8 cellular contexts compared by ENCODE assay signal in the genomic region with DNA sequence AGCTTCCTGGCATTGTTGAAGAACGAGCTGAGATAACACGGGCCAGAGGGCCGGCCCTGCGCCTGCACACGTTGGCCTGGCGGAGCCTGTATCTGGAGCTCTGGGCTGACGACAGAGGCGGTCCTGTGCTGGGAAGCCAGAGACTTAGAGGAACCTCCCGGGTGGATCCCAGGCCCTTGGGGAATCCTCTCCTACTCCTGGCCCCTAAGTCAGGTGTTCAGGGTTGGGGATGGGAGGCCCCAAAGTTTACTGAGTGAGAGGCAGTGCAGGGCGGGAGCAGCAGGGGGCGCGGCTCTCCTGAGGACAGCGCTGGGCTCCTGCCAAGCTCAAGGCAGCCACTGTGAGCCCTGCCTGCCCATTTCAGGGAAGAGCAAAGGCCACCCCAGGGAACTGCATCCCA. TPM values are rescaled to one million over a fixed set of nuclear protein-coding genes. Genes with fewer than 3 reads are reported as not detected.
DNase-seq lines count a peak whose midpoint lies in the region; ATAC-seq and TF ChIP-seq lines count a peak whose summit lies in the region.

No MANE protein-coding gene starts in this region.

- TF ChIP-seq CTCF in AG09319 (IDR thresholded peaks at IDR 0.05; ENCODE audit: low read depth, low read length): peak; percentile 63

- H3K4me3 Mint-ChIP-seq in activated naive CD8-positive, alpha-beta T cell treated with anti-CD3 and anti-CD28 coated beads, Interleukin-2, amount 10 ng/mL, durations not matched to agents 7 days and 5 days: no peak overlapping the region

- POLR2A ChIA-PET in activated naive CD8-positive, alpha-beta T cell treated with anti-CD3 and anti-CD28 coated beads, Interleukin-2, amount 10 ng/mL, durations not matched to agents 7 days and 5 days (lab: Charles Lee): no interaction called here

- H3K27ac Mint-ChIP-seq in activated naive CD8-positive, alpha-beta T cell treated with anti-CD3 and anti-CD28 coated beads, Interleukin-2, amount 10 ng/mL, durations not matched to agents 7 days and 5 days: no peak overlapping the region

- peaks cover 27% of the 10 kb centered on the region for H3K27me3 Mint-ChIP-seq in activated naive CD8-positive, alpha-beta T cell treated with anti-CD3 and anti-CD28 coated beads, Interleukin-2, amount 10 ng/mL, durations not matched to agents 7 days and 5 days

- no peaks in the 10 kb centered on the region for H3K4me1 Mint-ChIP-seq in activated naive CD8-positive, alpha-beta T cell treated with anti-CD3 and anti-CD28 coated beads, Interleukin-2, amount 10 ng/mL, durations not matched to agents 7 days and 5 days

- H3K9me3 Mint-ChIP-seq in activated naive CD8-positive, alpha-beta T cell treated with anti-CD3 and anti-CD28 coated beads, Interleukin-2, amount 10 ng/mL, durations not matched to agents 7 days and 5 days: no peaks in the 10 kb centered on the region

- H3K36me3 Mint-ChIP-seq in activated naive CD8-positive, alpha-beta T cell treated with anti-CD3 and anti-CD28 coated beads, Interleukin-2, amount 10 ng/mL, durations not matched to agents 7 days and 5 days: no peaks in the 10 kb centered on the region

- ATAC-seq in GM18502 (IDR thresholded peaks at IDR 0.05; ENCODE audit: poor library complexity, unreplicated experiment): peak; percentile 76
- ATAC-seq in activated naive CD8-positive, alpha-beta T cell treated with anti-CD3 and anti-CD28 coated beads, Interleukin-2, amount 10 ng/mL, durations not matched to agents 7 days and 5 days (ENCODE audit: low read depth): peak; percentile 67
- peak; percentile 38 for ATAC-seq in stimulated activated naive CD8-positive, alpha-beta T cell treated with anti-CD3 and anti-CD28 coated beads, Interleukin-15, Interleukin-2, amounts not matched to agents 100 U/mL and 50 U/mL, for 24 hours

- DNase-seq in AG09319 (ENCODE audit: extremely low read depth, low read depth) (no peak), NCI-H2029 treated with DMSO at 0.1 percent for 48 hours (lab: John Stamatoyannopoulos, UW) (peak; percentile 16), iPS-NIHi11 (ENCODE audit: low spot score) (peak; percentile 80), NCI-H1436 (lab: John Stamatoyannopoulos, UW) (no peak), activated gamma-delta T cell treated with Interleukin-2 at 50 U/mL for 16 hours (no peak)
- DNase-seq in activated naive CD8-positive, alpha-beta T cell treated with anti-CD3 and anti-CD28 coated beads, Interleukin-2, amount 10 ng/mL, durations not matched to agents 7 days and 5 days: peak; percentile 47
- DNase-seq in stimulated activated naive CD8-positive, alpha-beta T cell treated with anti-CD3 and anti-CD28 coated beads, Interleukin-15, Interleukin-2, amounts not matched to agents 100 U/mL and 50 U/mL, for 24 hours: peak; percentile 57

RNA-seq across cellular contexts. Expression of gene HTRA3, which starts 2.5 kb away (rescaled TPM):
- total RNA-seq in activated naive CD8-positive, alpha-beta T cell treated with anti-CD3 and anti-CD28 coated beads, Interleukin-2, amount 10 ng/mL, durations not matched to agents 7 days and 5 days: not detected

Comparison
In these comparisons a context has a peak if more than half of its experiments do, and no peak if none do; other contexts are left out.
1. DNase-seq: peak in NCI-H2029 treated with DMSO at 0.1 percent for 48 hours (single experiment), activated naive CD8-positive, alpha-beta T cell treated with anti-CD3 and anti-CD28 coated beads, Interleukin-2, amount 10 ng/mL, durations not matched to agents 7 days and 5 days (single experiment), iPS-NIHi11 (single experiment) and stimulated activated naive CD8-positive, alpha-beta T cell treated with anti-CD3 and anti-CD28 coated beads, Interleukin-15, Interleukin-2, amounts not matched to agents 100 U/mL and 50 U/mL, for 24 hours (single experiment); none in AG09319 (single experiment), NCI-H1436 (single experiment) and activated gamma-delta T cell treated with Interleukin-2 at 50 U/mL for 16 hours (single experiment).
2. Peak in every context shown above with its lines, with median percentiles within 50 percentile points of each other: ATAC-seq.